Comparison of ENCODE assay signal across 2 cellular contexts in genomic region chr17:48127371-48128051, GRCh38.
TF ChIP-seq lines count a peak whose summit lies in the region.

No MANE protein-coding gene starts in this region.

TF ChIP-seq in IMR-90, 13 proteins besides CTCF, POLR2A, EP300 and RAD21:
- TF ChIP-seq BHLHE40 (IDR thresholded peaks at IDR 0.05; ENCODE audit: low read depth, low read length): no peak
- no peak for TF ChIP-seq FOS (IDR thresholded peaks at IDR 0.05; ENCODE audit: low read depth, low read length)
- no peak for TF ChIP-seq CHD1 (IDR thresholded peaks at IDR 0.05; ENCODE audit: low read depth, low read length)
- TF ChIP-seq NFE2L2 (IDR thresholded peaks at IDR 0.05; ENCODE audit: low read depth, low read length): no peak
- no peak for TF ChIP-seq RCOR1 (IDR thresholded peaks at IDR 0.05; ENCODE audit: insufficient replicate concordance, low read length)
- TF ChIP-seq SMC3 (IDR thresholded peaks at IDR 0.05; ENCODE audit: low read depth, low read length): no peak
- TF ChIP-seq, protein P1, sequence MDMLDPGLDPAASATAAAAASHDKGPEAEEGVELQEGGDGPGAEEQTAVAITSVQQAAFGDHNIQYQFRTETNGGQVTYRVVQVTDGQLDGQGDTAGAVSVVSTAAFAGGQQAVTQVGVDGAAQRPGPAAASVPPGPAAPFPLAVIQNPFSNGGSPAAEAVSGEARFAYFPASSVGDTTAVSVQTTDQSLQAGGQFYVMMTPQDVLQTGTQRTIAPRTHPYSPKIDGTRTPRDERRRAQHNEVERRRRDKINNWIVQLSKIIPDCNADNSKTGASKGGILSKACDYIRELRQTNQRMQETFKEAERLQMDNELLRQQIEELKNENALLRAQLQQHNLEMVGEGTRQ (IDR thresholded peaks at IDR 0.05; ENCODE audit: low read depth, low read length): no peak
- TF ChIP-seq MXI1 (IDR thresholded peaks at IDR 0.05; ENCODE audit: borderline replicate concordance, low read depth, low read length): no peak
- TF ChIP-seq CEBPB (IDR thresholded peaks at IDR 0.05; ENCODE audit: low read depth, low read length): no peak

TF ChIP-seq in GM12878, 131 proteins besides CTCF, POLR2A, EP300 and RAD21:
- TF ChIP-seq, protein P2, sequence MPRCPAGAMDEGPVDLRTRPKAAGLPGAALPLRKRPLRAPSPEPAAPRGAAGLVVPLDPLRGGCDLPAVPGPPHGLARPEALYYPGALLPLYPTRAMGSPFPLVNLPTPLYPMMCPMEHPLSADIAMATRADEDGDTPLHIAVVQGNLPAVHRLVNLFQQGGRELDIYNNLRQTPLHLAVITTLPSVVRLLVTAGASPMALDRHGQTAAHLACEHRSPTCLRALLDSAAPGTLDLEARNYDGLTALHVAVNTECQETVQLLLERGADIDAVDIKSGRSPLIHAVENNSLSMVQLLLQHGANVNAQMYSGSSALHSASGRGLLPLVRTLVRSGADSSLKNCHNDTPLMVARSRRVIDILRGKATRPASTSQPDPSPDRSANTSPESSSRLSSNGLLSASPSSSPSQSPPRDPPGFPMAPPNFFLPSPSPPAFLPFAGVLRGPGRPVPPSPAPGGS (IDR thresholded peaks at IDR 0.05; ENCODE audit: borderline replicate concordance, insufficient read depth, low read depth, low read length, poor library complexity, severe bottlenecking): peak; percentile 33
- TF ChIP-seq BRCA1 (IDR thresholded peaks at IDR 0.05; ENCODE audit: low read depth, low read length): no peak
- no peak for TF ChIP-seq HDGF (IDR thresholded peaks at IDR 0.05)
- peak; percentile 37; the same call in 1 of the 2 replicates for TF ChIP-seq POLR2AphosphoS5 (IDR thresholded peaks at IDR 0.05; ENCODE audit: low read length)
- no peak for TF ChIP-seq TCF3 (IDR thresholded peaks at IDR 0.05; ENCODE audit: borderline replicate concordance, insufficient read depth, low read depth, low read length)
